14 cellular contexts compared by ENCODE assay signal in genomic region chr12:30438526-30439120, GRCh38.
DNase-seq lines count a peak whose midpoint lies in the region; ATAC-seq and TF ChIP-seq lines count a peak whose summit lies in the region.
"Had no signal": no experiment of that assay in that cellular context is flagged by ENCODE, and none has a peak within 500 bp of the region (broad histone marks: within the 10 kb centered on the region; RNA-seq: fewer than 3 reads in every experiment).

No MANE protein-coding gene starts in this region.

- H3K4me3 Mint-ChIP-seq in brain = peak overlapping the region in 1 of 5 experiments; percentile 35
- H3K4me3 Mint-ChIP-seq: T-helper 1 cell treated with Interleukin-12 subunit alpha and Interleukin-12 subunit beta and Interleukin-4 antibody, amounts not matched to agents 30 μg/mL and 1 μg/mL, for 36 hours had no signal

- H3K9me3 ChIP-seq in heart right ventricle = no peaks in the 10 kb centered on the region

- WGBS in heart right ventricle, 2 donors = 32 to 34% methylated on average over 2 of the region's 2 CpGs

- intact Hi-C loops in left ventricle myocardium superior (cut with micrococcal nuclease) = no loop called here
- intact Hi-C loops in heart right ventricle (cut with DNase I) = no loop called here

- ATAC-seq in left ventricle myocardium superior (peak; percentile 34), heart right ventricle (no peak), HG03196 (IDR thresholded peaks at IDR 0.05; ENCODE audit: unreplicated experiment) (no peak)

- no peak for TF ChIP-seq CTCF in heart right ventricle (IDR thresholded peaks at IDR 0.05)
- TF ChIP-seq CTCF in brain (conservative IDR thresholded peaks at IDR 0.05) = no peak

- H3K4me1 ChIP-seq in heart right ventricle = peaks cover 0 to 17% (median 8%) of the 10 kb centered on the region in 9 donors

- H3K9me3 Mint-ChIP-seq in brain = peaks cover 0 to 5% (median 0%) of the 10 kb centered on the region in 5 experiments
- H3K9me3 Mint-ChIP-seq: T-helper 1 cell treated with Interleukin-12 subunit alpha and Interleukin-12 subunit beta and Interleukin-4 antibody, amounts not matched to agents 30 μg/mL and 1 μg/mL, for 36 hours had no signal

- DNase-seq in left ventricle myocardium superior (no peak), heart right ventricle (no peak), NCI-H1694 treated with DMSO at 0.1 percent for 48 hours (lab: John Stamatoyannopoulos, UW) (peak; percentile 88), DMS79 (lab: John Stamatoyannopoulos, UW) (no peak)
- no peak for DNase-seq in central memory CD4-positive, alpha-beta T cell
- DNase-seq: COR-L47, H7, MV-4-11, NCI-H510A treated with DMSO at 0.1 percent for 48 hours, SHP77 treated with DMSO at 0.1 percent for 48 hours had no signal

- H3K36me3 Mint-ChIP-seq in brain = no peaks in the 10 kb centered on the region

- no peaks in the 10 kb centered on the region for H3K27me3 Mint-ChIP-seq in brain

- H3K27me3 ChIP-seq in heart right ventricle = no peaks in the 10 kb centered on the region

- H3K36me3 ChIP-seq in heart right ventricle = no peaks in the 10 kb centered on the region

- H3K4me3 ChIP-seq in heart right ventricle = no peak overlapping the region

- H3K4me1 Mint-ChIP-seq in brain = peaks cover 52% of the 10 kb centered on the region

- H3K27ac Mint-ChIP-seq in brain = peak overlapping the region in 3 of 5 experiments; percentile 21 to 93 (median 64)
- H3K27ac Mint-ChIP-seq: T-helper 1 cell treated with Interleukin-12 subunit alpha and Interleukin-12 subunit beta and Interleukin-4 antibody, amounts not matched to agents 30 μg/mL and 1 μg/mL, for 36 hours had no signal

- peak overlapping the region in 3 of 10 donors; percentile 1 to 44 (median 35) for H3K27ac ChIP-seq in heart right ventricle
- H3K27ac ChIP-seq: HL-60 had no signal
